In the genomic region with DNA sequence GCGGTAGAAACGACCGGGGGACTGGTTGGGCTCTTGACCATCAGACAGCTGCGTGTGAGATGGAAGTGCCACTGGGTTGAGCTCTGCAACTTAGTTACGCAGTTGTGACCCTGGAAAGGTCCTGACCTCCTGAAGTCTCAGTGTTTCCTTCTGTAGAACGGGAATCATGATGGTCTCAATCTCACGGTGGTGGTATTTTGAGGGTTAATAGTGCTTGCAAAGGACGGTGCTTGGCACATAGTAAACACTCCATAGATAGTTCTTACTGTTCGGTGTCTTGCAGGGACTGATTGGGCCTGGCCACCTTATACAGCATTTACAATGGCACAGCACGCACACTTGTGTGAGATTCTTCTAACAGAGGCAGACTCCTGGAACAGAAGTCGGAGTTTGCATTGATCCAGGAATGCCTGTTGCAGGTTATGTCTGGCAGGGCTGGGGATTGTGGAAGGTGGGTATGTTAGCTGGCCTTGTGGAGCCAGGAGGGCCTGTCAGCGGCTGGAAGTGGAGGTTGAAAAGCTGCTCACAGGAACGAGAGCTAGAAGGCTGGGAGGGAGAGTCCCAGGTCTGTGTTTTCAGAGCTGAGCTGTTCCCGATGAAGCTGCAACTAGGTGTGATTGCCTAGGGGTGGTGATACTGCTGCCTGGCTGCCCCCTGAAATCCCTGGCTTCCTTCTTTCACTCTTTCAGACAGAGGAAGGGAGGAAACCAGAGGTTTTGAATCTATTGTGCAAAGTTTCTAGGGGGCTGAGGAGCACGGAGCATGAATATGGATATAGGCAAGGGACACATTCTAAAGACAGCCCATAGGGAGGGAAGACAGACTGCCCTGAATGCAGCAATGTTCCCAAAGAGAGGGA, we compare ENCODE assay signal across 8 cellular contexts. TPM values are rescaled to one million over a fixed set of nuclear protein-coding genes. Genes with fewer than 3 reads are reported as not detected.
DNase-seq lines count a peak whose midpoint lies in the region; ATAC-seq and TF ChIP-seq lines count a peak whose summit lies in the region.

No MANE protein-coding gene starts in this region.

- no peaks in the 10 kb centered on the region for H3F3A ChIP-seq in DOHH2 (ENCODE audit: control insufficient read depth, insufficient read depth)

- H4K20me1 ChIP-seq in DOHH2 (ENCODE audit: control insufficient read depth, insufficient read depth, low read depth, low read length): peaks cover 16% of the 10 kb centered on the region; the same call in 1 of the 2 replicates

- no peak for TF ChIP-seq CTCF in DOHH2 (IDR thresholded peaks at IDR 0.05; ENCODE audit: low read depth, low read length, poor library complexity, severe bottlenecking)

- DNase-seq in OCI-M1 (lab: John Stamatoyannopoulos, UW) (peak; percentile 66), left lobe of liver (ENCODE audit: low spot score) (peak; percentile 51), NCI-H1417 (lab: John Stamatoyannopoulos, UW) (no peak), dermis blood vessel endothelial cell (no peak)
- DNase-seq in central memory CD8-positive, alpha-beta T cell (ENCODE audit: low spot score in 2 of 2): no peak

- H3K4me1 ChIP-seq in DOHH2 (ENCODE audit: control insufficient read depth, low read length): peaks cover 32% of the 10 kb centered on the region

- H3K4me3 Mint-ChIP-seq in central memory CD8-positive, alpha-beta T cell: peak overlapping the region; percentile 96
- peak overlapping the region; percentile 99 for H3K4me3 Mint-ChIP-seq in stimulated activated naive CD8-positive, alpha-beta T cell treated with anti-CD3 and anti-CD28 coated beads, Interleukin-15, Interleukin-2, amounts not matched to agents 100 ng/mL and 50 ng/mL, for 24 hours

- H3K27ac ChIP-seq in DOHH2 (ENCODE audit: low read depth, low read length): no peak overlapping the region

- H3K27me3 ChIP-seq in DOHH2 (ENCODE audit: control insufficient read depth, low read length): peaks cover 32% of the 10 kb centered on the region

- H3K4me3 ChIP-seq in DOHH2 (ENCODE audit: low read length): peak overlapping the region; percentile 73

- H3K36me3 ChIP-seq in DOHH2 (ENCODE audit: control insufficient read depth, low read length): peaks cover 7% of the 10 kb centered on the region; the same call in 1 of the 2 replicates

- H3K9me3 Mint-ChIP-seq in central memory CD8-positive, alpha-beta T cell: no peaks in the 10 kb centered on the region
- no peaks in the 10 kb centered on the region for H3K9me3 Mint-ChIP-seq in stimulated activated naive CD8-positive, alpha-beta T cell treated with anti-CD3 and anti-CD28 coated beads, Interleukin-15, Interleukin-2, amounts not matched to agents 100 ng/mL and 50 ng/mL, for 24 hours

- H3K9me3 ChIP-seq in DOHH2 (ENCODE audit: control insufficient read depth, insufficient read depth, low read length): no peaks in the 10 kb centered on the region

- H3K4me2 ChIP-seq in DOHH2 (ENCODE audit: low read length): peak overlapping the region; percentile 91

- H3K27me3 Mint-ChIP-seq in central memory CD8-positive, alpha-beta T cell: no peaks in the 10 kb centered on the region
- H3K27me3 Mint-ChIP-seq in stimulated activated naive CD8-positive, alpha-beta T cell treated with anti-CD3 and anti-CD28 coated beads, Interleukin-15, Interleukin-2, amounts not matched to agents 100 ng/mL and 50 ng/mL, for 24 hours: peaks cover 4% of the 10 kb centered on the region

- peaks cover 40% of the 10 kb centered on the region for H3K79me2 ChIP-seq in DOHH2 (ENCODE audit: control insufficient read depth, low read length)

- no peaks in the 10 kb centered on the region for H3K9me2 ChIP-seq in DOHH2 (replicated peaks; ENCODE audit: control insufficient read depth, low read length)

- H3K36me3 Mint-ChIP-seq in central memory CD8-positive, alpha-beta T cell (ENCODE audit: insufficient read depth): peaks cover 6% of the 10 kb centered on the region
- peaks cover 34% of the 10 kb centered on the region for H3K36me3 Mint-ChIP-seq in stimulated activated naive CD8-positive, alpha-beta T cell treated with anti-CD3 and anti-CD28 coated beads, Interleukin-15, Interleukin-2, amounts not matched to agents 100 ng/mL and 50 ng/mL, for 24 hours (ENCODE audit: low read depth)

- H3K27ac Mint-ChIP-seq in central memory CD8-positive, alpha-beta T cell (ENCODE audit: low read depth): peak overlapping the region; percentile 86
- H3K27ac Mint-ChIP-seq in stimulated activated naive CD8-positive, alpha-beta T cell treated with anti-CD3 and anti-CD28 coated beads, Interleukin-15, Interleukin-2, amounts not matched to agents 100 ng/mL and 50 ng/mL, for 24 hours: peak overlapping the region; percentile 100

- peak; percentile 9 for ATAC-seq in GM21786 (IDR thresholded peaks at IDR 0.05; ENCODE audit: unreplicated experiment)
- ATAC-seq in central memory CD8-positive, alpha-beta T cell (replicated peaks; ENCODE audit: extremely low read depth, poor library complexity, severe bottlenecking): no peak
- peak; percentile 16 for ATAC-seq in left lobe of liver

- H3K4me1 Mint-ChIP-seq in central memory CD8-positive, alpha-beta T cell: peaks cover 42% of the 10 kb centered on the region
- peaks cover 55% of the 10 kb centered on the region for H3K4me1 Mint-ChIP-seq in stimulated activated naive CD8-positive, alpha-beta T cell treated with anti-CD3 and anti-CD28 coated beads, Interleukin-15, Interleukin-2, amounts not matched to agents 100 ng/mL and 50 ng/mL, for 24 hours (ENCODE audit: low read depth)

RNA-seq across cellular contexts. Expression of a gene that starts 1.0 kb away (rescaled TPM):
- total RNA-seq in left lobe of liver (111 TPM), dermis blood vessel endothelial cell (175 and 204 TPM in 2 replicates)

RNA-seq across cellular contexts. Expression of a gene that starts 49.4 kb away (rescaled TPM):
- total RNA-seq in left lobe of liver: 3.0 TPM
- total RNA-seq in dermis blood vessel endothelial cell: 0.05 TPM in 1 of 2 replicates, not detected in the other

Comparison
In these comparisons a context has a peak if more than half of its experiments do, and no peak if none do; other contexts are left out.
1. DNase-seq: peak in OCI-M1 (single experiment) and left lobe of liver (single experiment); none in central memory CD8-positive, alpha-beta T cell (0 of 2), NCI-H1417 (0 of 3) and dermis blood vessel endothelial cell (single experiment).